ENCODE assay signal across 8 cellular contexts in the genomic region with DNA sequence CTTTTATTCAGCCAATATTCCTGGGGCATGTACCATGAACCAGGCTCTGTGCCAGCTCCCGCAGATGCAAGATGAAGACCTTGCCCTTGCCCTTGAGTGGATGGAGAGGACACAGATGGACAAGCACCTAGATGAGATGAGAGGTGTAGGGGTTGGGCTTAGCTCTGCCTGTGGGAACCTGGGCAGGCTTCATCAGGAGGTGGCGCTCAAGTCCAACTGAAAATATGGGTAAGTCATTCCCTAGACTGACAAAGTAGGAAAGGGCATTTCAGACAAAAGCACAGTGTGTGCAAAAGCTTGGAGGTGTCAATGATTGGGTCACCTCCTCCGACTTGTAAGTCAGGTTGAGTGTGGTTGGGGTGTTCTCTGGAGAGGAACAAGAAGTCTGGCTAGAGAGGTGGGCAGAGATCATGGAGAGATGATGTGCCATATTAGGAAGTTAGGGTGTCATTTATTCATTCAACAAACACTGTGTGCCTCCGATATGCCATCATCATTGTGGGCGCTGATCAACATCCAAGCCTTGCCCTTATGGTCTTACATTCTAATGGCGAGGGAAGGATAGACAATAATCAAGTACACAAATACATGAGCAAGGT.
A peak's percentile ranks its signal among the peaks of the same experiment; 100 is the strongest.
DNase-seq lines count a peak whose midpoint lies in the region; ATAC-seq, FAIRE-seq and TF ChIP-seq lines count a peak whose summit lies in the region.

No MANE protein-coding gene starts in this region.

- no peaks in the 10 kb centered on the region for H3K36me3 Mint-ChIP-seq in glutamatergic neuron (ENCODE audit: unreplicated experiment)

- H3K9me3 ChIP-seq in WERI-Rb-1 (ENCODE audit: severe bottlenecking) (no peaks in the 10 kb centered on the region), psoas muscle (peaks cover 7% of the 10 kb centered on the region)

- no peak overlapping the region for H3K27ac ChIP-seq in WERI-Rb-1
- H3K27ac ChIP-seq in psoas muscle = no peak overlapping the region

- no peak for TF ChIP-seq POLR2A in GM12892 (IDR thresholded peaks at IDR 0.05; ENCODE audit: low read depth, low read length)

- no peak overlapping the region for H3K27ac Mint-ChIP-seq in glutamatergic neuron (ENCODE audit: unreplicated experiment)

- peaks cover 2% of the 10 kb centered on the region for H3K27me3 Mint-ChIP-seq in glutamatergic neuron (ENCODE audit: unreplicated experiment)

- TF ChIP-seq CTCF in WERI-Rb-1 (IDR thresholded peaks at IDR 0.05; ENCODE audit: low read depth, low read length) (peak; percentile 96), glutamatergic neuron (IDR thresholded peaks at IDR 0.05; ENCODE audit: partially characterized antibody, unreplicated experiment) (peak; percentile 13), psoas muscle (IDR thresholded peaks at IDR 0.05) (peak; percentile 28)

- no peak for ATAC-seq in psoas muscle
- no peak for ATAC-seq in HG03520 (IDR thresholded peaks at IDR 0.05; ENCODE audit: unreplicated experiment)
- no peak for ATAC-seq in HG03175 (IDR thresholded peaks at IDR 0.05; ENCODE audit: unreplicated experiment)

- H3K4me3 ChIP-seq in WERI-Rb-1 (ENCODE audit: low read depth, low read length) (no peak overlapping the region), psoas muscle (no peak overlapping the region)

- H3K4me1 Mint-ChIP-seq in glutamatergic neuron (ENCODE audit: low read depth, unreplicated experiment) = no peaks in the 10 kb centered on the region

- WGBS in psoas muscle, 3 donors = 58 to 67% (median 61%) methylated on average over 6 of the region's 6 CpGs

- no peaks in the 10 kb centered on the region for H3K9me3 Mint-ChIP-seq in glutamatergic neuron (ENCODE audit: unreplicated experiment)

- no peaks in the 10 kb centered on the region for H3K27me3 ChIP-seq in WERI-Rb-1 (ENCODE audit: insufficient read depth, low read depth, severe bottlenecking)
- H3K27me3 ChIP-seq in psoas muscle (ENCODE audit: insufficient read depth in 3 of 3, low read length in 2 of 3) = no peaks in the 10 kb centered on the region

- intact Hi-C loops in psoas muscle (cut with DNase I) = no loop called here

- FAIRE-seq in GM12892 (lab: Jason Lieb, UNC) = peak; percentile 50

- DNase-seq in AG08396 (ENCODE audit: low spot score) (peak; percentile 46), GM12892 (ENCODE audit: insufficient read length) (no peak), NCI-H2029 treated with DMSO at 0.1 percent for 48 hours (lab: John Stamatoyannopoulos, UW) (peak; percentile 76), WERI-Rb-1 (peak; percentile 82), glutamatergic neuron (peak; percentile 72), psoas muscle (no peak)

- no peak overlapping the region for H3K4me3 Mint-ChIP-seq in glutamatergic neuron (ENCODE audit: unreplicated experiment)

- H3K4me1 ChIP-seq in psoas muscle = no peaks in the 10 kb centered on the region

- no peaks in the 10 kb centered on the region for H3K36me3 ChIP-seq in WERI-Rb-1
- H3K36me3 ChIP-seq in psoas muscle (ENCODE audit: insufficient read depth in 1 of 2, low read depth in 1 of 2) = no peaks in the 10 kb centered on the region

Comparison
In these comparisons a context has a peak if more than half of its experiments do, and no peak if none do; other contexts are left out.
1. DNase-seq: peak in AG08396 (single experiment), NCI-H2029 treated with DMSO at 0.1 percent for 48 hours (single experiment), WERI-Rb-1 (single experiment) and glutamatergic neuron (single experiment); none in GM12892 (single experiment) and psoas muscle (0 of 2).
2. CTCF ChIP-seq: peak in every context shown above with its lines; median percentile 96 in WERI-Rb-1; 28 in psoas muscle; 13 in glutamatergic neuron.